ENCODE assay signal across 1 cellular context in the genomic region with DNA sequence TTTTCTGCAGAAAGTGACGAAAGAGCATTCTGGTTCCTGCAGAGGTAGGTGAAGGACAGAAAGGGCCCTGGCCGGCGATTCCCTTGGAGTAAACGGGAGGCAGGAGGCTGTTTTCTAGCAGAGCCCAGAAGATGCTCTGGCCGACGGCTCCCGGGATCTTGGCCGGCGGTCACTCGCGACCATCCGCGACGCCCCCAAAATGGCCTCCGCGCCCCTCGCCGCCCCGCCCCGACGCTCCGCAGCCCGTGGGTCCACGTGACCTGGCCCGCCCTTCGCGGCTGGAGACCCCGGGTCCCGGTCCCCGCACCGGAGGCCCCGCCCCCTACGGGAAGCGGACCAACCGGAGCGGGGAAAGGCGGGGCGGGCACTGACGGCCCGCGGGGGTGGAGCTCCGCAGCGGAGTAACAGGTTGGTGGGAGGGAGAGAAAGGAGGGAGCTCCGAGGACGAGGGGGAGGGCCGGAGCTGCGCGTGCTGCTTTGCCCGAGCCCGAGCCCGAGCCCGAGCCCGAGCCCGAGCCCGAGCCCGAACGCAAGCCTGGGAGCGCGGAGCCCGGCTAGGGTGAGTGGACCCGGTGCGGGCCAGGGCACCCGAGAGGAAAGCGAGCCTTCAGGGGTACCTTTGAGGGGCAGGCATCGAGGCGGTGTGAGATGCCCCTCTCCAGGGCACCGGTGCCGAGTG.
TF ChIP-seq lines count a peak whose summit lies in the region.

Gene CGN, plus strand, starts transcription at position 431 of the 679 bp plus-strand sequence. CDS start 7,133 bp downstream, outside the sequence.

TF ChIP-seq in K562, 482 proteins besides CTCF, POLR2A, EP300 and RAD21 (continued from another document and continues in another):
- TF ChIP-seq IRF9 (tag; IDR thresholded peaks at IDR 0.05), result no peak
- TF ChIP-seq TGIF2 (CRISPR knock-in tag; IDR thresholded peaks at IDR 0.05), result 0 out of 2 replicates have a peak, but pooled peaks have one; percentile 61
- no peak for TF ChIP-seq MYBL2 (IDR thresholded peaks at IDR 0.05; ENCODE audit: low read depth)
- TF ChIP-seq MYBL2 (CRISPR knock-in tag; IDR thresholded peaks at IDR 0.05; ENCODE audit: borderline replicate concordance), result no peak
- TF ChIP-seq YY1 (IDR thresholded peaks at IDR 0.05; ENCODE audit: borderline replicate concordance in 1 of 3, control insufficient read depth in 1 of 3, extremely low read depth in 1 of 3, insufficient read depth in 3 of 3, insufficient read length in 1 of 3, insufficient replicate concordance in 2 of 3, low read depth in 1 of 3, low read length in 2 of 3), result peak in 2 of 3 experiments; percentile 63 to 64
- TF ChIP-seq CREM (IDR thresholded peaks at IDR 0.05; ENCODE audit: low read depth), result 0 out of 2 replicates have a peak, but pooled peaks have one; percentile 18
- TF ChIP-seq KAT7 (CRISPR knock-in tag; IDR thresholded peaks at IDR 0.05; ENCODE audit: borderline replicate concordance), result 0 out of 2 replicates have a peak, but pooled peaks have one; percentile 33
- TF ChIP-seq ZFP91 (CRISPR knock-in tag; IDR thresholded peaks at IDR 0.05), result no peak
- no peak for TF ChIP-seq MEIS2 (IDR thresholded peaks at IDR 0.05; ENCODE audit: partially characterized antibody)
- TF ChIP-seq NR4A1 (CRISPR knock-in tag; IDR thresholded peaks at IDR 0.05), result no peak
- no peak for TF ChIP-seq NR4A1 (tag; IDR thresholded peaks at IDR 0.05)
- TF ChIP-seq, protein P1, sequence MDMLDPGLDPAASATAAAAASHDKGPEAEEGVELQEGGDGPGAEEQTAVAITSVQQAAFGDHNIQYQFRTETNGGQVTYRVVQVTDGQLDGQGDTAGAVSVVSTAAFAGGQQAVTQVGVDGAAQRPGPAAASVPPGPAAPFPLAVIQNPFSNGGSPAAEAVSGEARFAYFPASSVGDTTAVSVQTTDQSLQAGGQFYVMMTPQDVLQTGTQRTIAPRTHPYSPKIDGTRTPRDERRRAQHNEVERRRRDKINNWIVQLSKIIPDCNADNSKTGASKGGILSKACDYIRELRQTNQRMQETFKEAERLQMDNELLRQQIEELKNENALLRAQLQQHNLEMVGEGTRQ (CRISPR knock-in tag; IDR thresholded peaks at IDR 0.05), result peak; percentile 60
- TF ChIP-seq TEAD1 (CRISPR knock-in tag; IDR thresholded peaks at IDR 0.05), result 0 out of 4 replicates have a peak, but pooled peaks of 1 of the 2 experiments have one; percentile 22
- TF ChIP-seq ZEB2 (IDR thresholded peaks at IDR 0.05), result no peak
- peak; percentile 91 for TF ChIP-seq PCBP1 (IDR thresholded peaks at IDR 0.05; ENCODE audit: low read depth, low read length, poor library complexity, severe bottlenecking)
- peak; percentile 53; the same call in 1 of the 2 replicates for TF ChIP-seq ZBTB7A (IDR thresholded peaks at IDR 0.05; ENCODE audit: borderline replicate concordance, control insufficient read depth, low read depth, low read length)
- TF ChIP-seq SP1 (CRISPR knock-in tag; IDR thresholded peaks at IDR 0.05), result peak; percentile 64
- peak; percentile 22; the same call in 1 of the 2 replicates for TF ChIP-seq MAX (CRISPR knock-in tag; IDR thresholded peaks at IDR 0.05)
- peak in 1 of 2 experiments; percentile 58 for TF ChIP-seq MAZ (CRISPR knock-in tag; conservative IDR thresholded peaks at IDR 0.05 in 1 of 2, IDR thresholded peaks at IDR 0.05 in 1 of 2)
- TF ChIP-seq CTCFL (IDR thresholded peaks at IDR 0.05; ENCODE audit: borderline replicate concordance, insufficient read depth, low read depth, low read length, poor library complexity, severe bottlenecking), result no peak
- peak; percentile 66 for TF ChIP-seq VEZF1 (CRISPR knock-in tag; IDR thresholded peaks at IDR 0.05)
- TF ChIP-seq CHD4 (IDR thresholded peaks at IDR 0.05; ENCODE audit: insufficient read depth, insufficient replicate concordance, low read depth, low read length, poor library complexity, severe bottlenecking), result no peak
- TF ChIP-seq, protein P2, sequence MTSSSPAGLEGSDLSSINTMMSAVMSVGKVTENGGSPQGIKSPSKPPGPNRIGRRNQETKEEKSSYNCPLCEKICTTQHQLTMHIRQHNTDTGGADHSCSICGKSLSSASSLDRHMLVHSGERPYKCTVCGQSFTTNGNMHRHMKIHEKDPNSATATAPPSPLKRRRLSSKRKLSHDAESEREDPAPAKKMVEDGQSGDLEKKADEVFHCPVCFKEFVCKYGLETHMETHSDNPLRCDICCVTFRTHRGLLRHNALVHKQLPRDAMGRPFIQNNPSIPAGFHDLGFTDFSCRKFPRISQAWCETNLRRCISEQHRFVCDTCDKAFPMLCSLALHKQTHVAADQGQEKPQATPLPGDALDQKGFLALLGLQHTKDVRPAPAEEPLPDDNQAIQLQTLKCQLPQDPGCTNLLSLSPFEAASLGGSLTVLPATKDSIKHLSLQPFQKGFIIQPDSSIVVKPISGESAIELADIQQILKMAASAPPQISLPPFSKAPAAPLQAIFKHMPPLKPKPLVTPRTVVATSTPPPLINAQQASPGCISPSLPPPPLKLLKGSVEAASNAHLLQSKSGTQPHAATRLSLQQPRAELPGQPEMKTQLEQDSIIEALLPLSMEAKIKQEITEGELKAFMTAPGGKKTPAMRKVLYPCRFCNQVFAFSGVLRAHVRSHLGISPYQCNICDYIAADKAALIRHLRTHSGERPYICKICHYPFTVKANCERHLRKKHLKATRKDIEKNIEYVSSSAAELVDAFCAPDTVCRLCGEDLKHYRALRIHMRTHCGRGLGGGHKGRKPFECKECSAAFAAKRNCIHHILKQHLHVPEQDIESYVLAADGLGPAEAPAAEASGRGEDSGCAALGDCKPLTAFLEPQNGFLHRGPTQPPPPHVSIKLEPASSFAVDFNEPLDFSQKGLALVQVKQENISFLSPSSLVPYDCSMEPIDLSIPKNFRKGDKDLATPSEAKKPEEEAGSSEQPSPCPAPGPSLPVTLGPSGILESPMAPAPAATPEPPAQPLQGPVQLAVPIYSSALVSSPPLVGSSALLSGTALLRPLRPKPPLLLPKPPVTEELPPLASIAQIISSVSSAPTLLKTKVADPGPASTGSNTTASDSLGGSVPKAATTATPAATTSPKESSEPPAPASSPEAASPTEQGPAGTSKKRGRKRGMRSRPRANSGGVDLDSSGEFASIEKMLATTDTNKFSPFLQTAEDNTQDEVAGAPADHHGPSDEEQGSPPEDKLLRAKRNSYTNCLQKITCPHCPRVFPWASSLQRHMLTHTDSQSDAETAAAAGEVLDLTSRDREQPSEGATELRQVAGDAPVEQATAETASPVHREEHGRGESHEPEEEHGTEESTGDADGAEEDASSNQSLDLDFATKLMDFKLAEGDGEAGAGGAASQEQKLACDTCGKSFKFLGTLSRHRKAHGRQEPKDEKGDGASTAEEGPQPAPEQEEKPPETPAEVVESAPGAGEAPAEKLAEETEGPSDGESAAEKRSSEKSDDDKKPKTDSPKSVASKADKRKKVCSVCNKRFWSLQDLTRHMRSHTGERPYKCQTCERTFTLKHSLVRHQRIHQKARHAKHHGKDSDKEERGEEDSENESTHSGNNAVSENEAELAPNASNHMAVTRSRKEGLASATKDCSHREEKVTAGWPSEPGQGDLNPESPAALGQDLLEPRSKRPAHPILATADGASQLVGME (CRISPR knock-in tag; IDR thresholded peaks at IDR 0.05), result no peak
- TF ChIP-seq ZNF239 (CRISPR knock-in tag; IDR thresholded peaks at IDR 0.05), result no peak
- no peak for TF ChIP-seq JUN (IDR thresholded peaks at IDR 0.05; ENCODE audit: borderline replicate concordance, low read depth, low read length)
- no peak for TF ChIP-seq JUN (CRISPR knock-in tag; IDR thresholded peaks at IDR 0.05; ENCODE audit: borderline replicate concordance)
- TF ChIP-seq SMAD2 (IDR thresholded peaks at IDR 0.05; ENCODE audit: low read depth, low read length), result no peak
- peak; percentile 62; the same call in 1 of the 2 replicates for TF ChIP-seq L3MBTL2 (IDR thresholded peaks at IDR 0.05)
- TF ChIP-seq, protein P3, sequence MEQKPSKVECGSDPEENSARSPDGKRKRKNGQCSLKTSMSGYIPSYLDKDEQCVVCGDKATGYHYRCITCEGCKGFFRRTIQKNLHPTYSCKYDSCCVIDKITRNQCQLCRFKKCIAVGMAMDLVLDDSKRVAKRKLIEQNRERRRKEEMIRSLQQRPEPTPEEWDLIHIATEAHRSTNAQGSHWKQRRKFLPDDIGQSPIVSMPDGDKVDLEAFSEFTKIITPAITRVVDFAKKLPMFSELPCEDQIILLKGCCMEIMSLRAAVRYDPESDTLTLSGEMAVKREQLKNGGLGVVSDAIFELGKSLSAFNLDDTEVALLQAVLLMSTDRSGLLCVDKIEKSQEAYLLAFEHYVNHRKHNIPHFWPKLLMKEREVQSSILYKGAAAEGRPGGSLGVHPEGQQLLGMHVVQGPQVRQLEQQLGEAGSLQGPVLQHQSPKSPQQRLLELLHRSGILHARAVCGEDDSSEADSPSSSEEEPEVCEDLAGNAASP (IDR thresholded peaks at IDR 0.05), result no peak
- TF ChIP-seq, protein P4, sequence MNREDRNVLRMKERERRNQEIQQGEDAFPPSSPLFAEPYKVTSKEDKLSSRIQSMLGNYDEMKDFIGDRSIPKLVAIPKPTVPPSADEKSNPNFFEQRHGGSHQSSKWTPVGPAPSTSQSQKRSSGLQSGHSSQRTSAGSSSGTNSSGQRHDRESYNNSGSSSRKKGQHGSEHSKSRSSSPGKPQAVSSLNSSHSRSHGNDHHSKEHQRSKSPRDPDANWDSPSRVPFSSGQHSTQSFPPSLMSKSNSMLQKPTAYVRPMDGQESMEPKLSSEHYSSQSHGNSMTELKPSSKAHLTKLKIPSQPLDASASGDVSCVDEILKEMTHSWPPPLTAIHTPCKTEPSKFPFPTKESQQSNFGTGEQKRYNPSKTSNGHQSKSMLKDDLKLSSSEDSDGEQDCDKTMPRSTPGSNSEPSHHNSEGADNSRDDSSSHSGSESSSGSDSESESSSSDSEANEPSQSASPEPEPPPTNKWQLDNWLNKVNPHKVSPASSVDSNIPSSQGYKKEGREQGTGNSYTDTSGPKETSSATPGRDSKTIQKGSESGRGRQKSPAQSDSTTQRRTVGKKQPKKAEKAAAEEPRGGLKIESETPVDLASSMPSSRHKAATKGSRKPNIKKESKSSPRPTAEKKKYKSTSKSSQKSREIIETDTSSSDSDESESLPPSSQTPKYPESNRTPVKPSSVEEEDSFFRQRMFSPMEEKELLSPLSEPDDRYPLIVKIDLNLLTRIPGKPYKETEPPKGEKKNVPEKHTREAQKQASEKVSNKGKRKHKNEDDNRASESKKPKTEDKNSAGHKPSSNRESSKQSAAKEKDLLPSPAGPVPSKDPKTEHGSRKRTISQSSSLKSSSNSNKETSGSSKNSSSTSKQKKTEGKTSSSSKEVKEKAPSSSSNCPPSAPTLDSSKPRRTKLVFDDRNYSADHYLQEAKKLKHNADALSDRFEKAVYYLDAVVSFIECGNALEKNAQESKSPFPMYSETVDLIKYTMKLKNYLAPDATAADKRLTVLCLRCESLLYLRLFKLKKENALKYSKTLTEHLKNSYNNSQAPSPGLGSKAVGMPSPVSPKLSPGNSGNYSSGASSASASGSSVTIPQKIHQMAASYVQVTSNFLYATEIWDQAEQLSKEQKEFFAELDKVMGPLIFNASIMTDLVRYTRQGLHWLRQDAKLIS (CRISPR knock-in tag; IDR thresholded peaks at IDR 0.05), result 0 out of 2 replicates have a peak, but pooled peaks have one; percentile 36
- no peak for TF ChIP-seq BACH1 (tag; IDR thresholded peaks at IDR 0.05)
- TF ChIP-seq XRCC5 (IDR thresholded peaks at IDR 0.05; ENCODE audit: low read depth, low read length), result no peak
- TF ChIP-seq ATF1 (CRISPR knock-in tag; IDR thresholded peaks at IDR 0.05), result no peak
- 0 out of 2 replicates have a peak, but pooled peaks have one; percentile 19 for TF ChIP-seq ATF1 (tag; IDR thresholded peaks at IDR 0.05)
- peak; percentile 67; the same call in 1 of the 2 replicates for TF ChIP-seq GABPB1 (CRISPR knock-in tag; IDR thresholded peaks at IDR 0.05)
- TF ChIP-seq ZNF75A (CRISPR knock-in tag; IDR thresholded peaks at IDR 0.05), result no peak
- peak; percentile 38 for TF ChIP-seq HMGN3 (IDR thresholded peaks at IDR 0.05; ENCODE audit: borderline replicate concordance, extremely low read depth, insufficient read length, low read depth, low read length)
- no peak for TF ChIP-seq TBP (optimal IDR thresholded peaks at IDR 0.05; ENCODE audit: low read depth, low read length)
